ENCODE assay signal across 26 cellular contexts in genomic region chr12:47841910-47842309, GRCh38. TPM values are rescaled to one million over a fixed set of nuclear protein-coding genes. Genes with fewer than 3 reads are reported as not detected.
DNase-seq lines count a peak whose midpoint lies in the region; ATAC-seq and TF ChIP-seq lines count a peak whose summit lies in the region.
"Had no signal": no experiment of that assay in that cellular context is flagged by ENCODE, and none has a peak within 500 bp of the region (broad histone marks: within the 10 kb centered on the region; RNA-seq: fewer than 3 reads in every experiment).

No MANE protein-coding gene starts in this region.

- H2BK15ac ChIP-seq in IMR-90 (ENCODE audit: low read depth, low read length): no peak overlapping the region

- CTCF ChIA-PET in IMR-90 (lab: Yijun Ruan, JAX): interaction anchor here (0.6 to 1.2 kb wide), 3 partner anchors 8 to 107 kb away, joined by 3 to 5 read pairs (median 3); no protein-coding TSS in a partner anchor

- POLR2A ChIA-PET in IMR-90 (lab: Charles Lee; ENCODE audit: unreplicated experiment): interaction anchor here (0.6 kb wide), 1 partner anchor 91 kb away, joined by 3 read pairs; no protein-coding TSS in a partner anchor

- in situ Hi-C loops in IMR-90 (cut with MboI; ENCODE audit: low sequenced_read_pairs): no loop called here

- peak overlapping the region; percentile 11 for H3K4me3 Mint-ChIP-seq in nephron progenitor cell
- H3K4me3 Mint-ChIP-seq: activated T-cell treated with anti-CD3 and anti-CD28 coated beads, Interleukin-2, amount 50 U/mL, for 4 hours; naive B cell; T-helper 17 cell had no signal

- no peak overlapping the region; the same call in 1 of the 2 replicates for H3K4me2 ChIP-seq in IMR-90 (ENCODE audit: low read depth, low read length)
- H3K4me2 ChIP-seq: BLaER1 treated with 17β-estradiol and CSF1 and Interleukin-3, amounts not matched to agents 10 nM and 100 nM; SK-N-SH had no signal

- no peak overlapping the region for H4K5ac ChIP-seq in IMR-90 (ENCODE audit: low read depth, low read length)

- H4K8ac ChIP-seq in IMR-90 (ENCODE audit: low read depth in 2 of 2, low read length in 2 of 2): peak overlapping the region; percentile 49 to 75; a peak in 3 of 4 replicates

- no peak overlapping the region for H2BK5ac ChIP-seq in IMR-90 (ENCODE audit: low read depth, low read length, poor library complexity, severe bottlenecking)

- H2AK5ac ChIP-seq in IMR-90 (ENCODE audit: low read depth, low read length): peak overlapping the region; percentile 88

- no CpG with 5 or more reads among the region's 4 CpGs for WGBS in IMR-90 (ENCODE audit: extremely low coverage in 2 of 2, insufficient read length in 1 of 2), 2 experiments

- H3K27me3 Mint-ChIP-seq in nephron progenitor cell (ENCODE audit: low read depth, poor library complexity): peaks cover 42% of the 10 kb centered on the region
- H3K27me3 Mint-ChIP-seq: T-helper 17 cell had no signal

- H4K91ac ChIP-seq in IMR-90 (ENCODE audit: insufficient read depth, low read depth, low read length): peak overlapping the region; percentile 69; the same call in 1 of the 2 replicates

- peak overlapping the region; percentile 69; the same call in 1 of the 2 replicates for H3K27ac ChIP-seq in IMR-90 (ENCODE audit: insufficient read depth, low read length)
- H3K27ac ChIP-seq: BLaER1 treated with 17β-estradiol and CSF1 and Interleukin-3, amounts not matched to agents 10 nM and 100 nM; pancreas; upper lobe of left lung had no signal

- no peaks in the 10 kb centered on the region for H3K9me3 ChIP-seq in IMR-90 (ENCODE audit: control insufficient read depth, insufficient read depth, low read length)
- H3K9me3 ChIP-seq: BLaER1 treated with 17β-estradiol and CSF1 and Interleukin-3, amounts not matched to agents 10 nM and 100 nM; pancreas; SK-N-SH; upper lobe of left lung had no signal

- intact Hi-C loops in IMR-90 (cut with micrococcal nuclease): no loop called here

- no peak for TF ChIP-seq RAD21 in IMR-90 (IDR thresholded peaks at IDR 0.05; ENCODE audit: low read length)

- H3K36me3 ChIP-seq in IMR-90 (ENCODE audit: control insufficient read depth, insufficient read depth, low read length): 0 out of 2 replicates have a peak, but pooled peaks cover 4% of the 10 kb centered on the region
- H3K36me3 ChIP-seq: pancreas had no signal

- no peaks in the 10 kb centered on the region for H3K9me3 Mint-ChIP-seq in nephron progenitor cell
- H3K9me3 Mint-ChIP-seq: activated T-cell treated with anti-CD3 and anti-CD28 coated beads, Interleukin-2, amount 50 U/mL, for 4 hours; naive B cell had no signal

- ATAC-seq in IMR-90 (ENCODE audit: low read depth) (peak; percentile 36), GM18520 (IDR thresholded peaks at IDR 0.05; ENCODE audit: unreplicated experiment) (no peak)
- ATAC-seq: activated T-cell treated with anti-CD3 and anti-CD28 coated beads, Interleukin-2, amount 50 U/mL, for 4 hours; left lobe of liver; pancreas; PC-3; T-helper 17 cell had no signal

- peak overlapping the region; percentile 88 for H3K14ac ChIP-seq in IMR-90 (replicated peaks; ENCODE audit: low read depth, low read length)

- H2BK120ac ChIP-seq in IMR-90 (ENCODE audit: low read depth, low read length): no peak overlapping the region

- peak overlapping the region; percentile 60; the same call in 1 of the 2 replicates for H3K23ac ChIP-seq in IMR-90 (ENCODE audit: low read depth, low read length)

- H3K18ac ChIP-seq in IMR-90 (ENCODE audit: low read depth, low read length): peak overlapping the region; percentile 65; the same call in 1 of the 2 replicates

- H3K4ac ChIP-seq in IMR-90 (ENCODE audit: low read depth, low read length): peak overlapping the region; percentile 66; the same call in 1 of the 2 replicates

- H3K56ac ChIP-seq in IMR-90 (ENCODE audit: extremely low read depth, insufficient read depth, low read length): no peak overlapping the region

- TF ChIP-seq CTCF in IMR-90 (conservative IDR thresholded peaks at IDR 0.05; ENCODE audit: low read depth, low read length) (no peak), fibroblast of villous mesenchyme (IDR thresholded peaks at IDR 0.05; ENCODE audit: insufficient read depth, low read depth, low read length) (no peak), nephron progenitor cell (IDR thresholded peaks at IDR 0.05) (no peak)

- H3K4me3 ChIP-seq in IMR-90 (ENCODE audit: insufficient read depth, low read depth, low read length) (no peak overlapping the region), fibroblast of villous mesenchyme (ENCODE audit: low read depth, low read length) (no peak overlapping the region)
- H3K4me3 ChIP-seq: BLaER1 treated with 17β-estradiol and CSF1 and Interleukin-3, amounts not matched to agents 10 nM and 100 nM; pancreas; upper lobe of left lung had no signal

- H2AK9ac ChIP-seq in IMR-90 (replicated peaks; ENCODE audit: low read depth, low read length, poor library complexity): no peak overlapping the region

- H2AFZ ChIP-seq in IMR-90 (replicated peaks; ENCODE audit: low read length, poor library complexity): peak overlapping the region; percentile 74

- H3K27ac Mint-ChIP-seq in nephron progenitor cell: peak overlapping the region; percentile 77
- H3K27ac Mint-ChIP-seq: T-helper 17 cell had no signal

- no TSS peak for BruUV-seq in IMR-90 (replicated peaks; lab: Mats Ljungman, UMichigan)

- H3K36me3 Mint-ChIP-seq in nephron progenitor cell (ENCODE audit: low read depth): no peaks in the 10 kb centered on the region
- H3K36me3 Mint-ChIP-seq: naive B cell had no signal

- no peak for TF ChIP-seq POLR2A in IMR-90 (IDR thresholded peaks at IDR 0.05; ENCODE audit: low read depth, low read length)

- no peak overlapping the region for H3K9ac ChIP-seq in IMR-90 (ENCODE audit: low read depth, low read length)
- H3K9ac ChIP-seq: BLaER1 treated with 17β-estradiol and CSF1 and Interleukin-3, amounts not matched to agents 10 nM and 100 nM; SK-N-SH had no signal

- H3K4me1 Mint-ChIP-seq in nephron progenitor cell: peaks cover 88% of the 10 kb centered on the region

- 0 out of 2 replicates have a peak, but pooled peaks cover 5% of the 10 kb centered on the region for H3K9me1 ChIP-seq in IMR-90 (ENCODE audit: insufficient read depth, low read length)

- no peaks in the 10 kb centered on the region; the same call in 1 of the 2 replicates for H4K20me1 ChIP-seq in IMR-90 (ENCODE audit: insufficient read depth, low read length)
- H4K20me1 ChIP-seq: BLaER1 treated with 17β-estradiol and CSF1 and Interleukin-3, amounts not matched to agents 10 nM and 100 nM had no signal

- no peaks in the 10 kb centered on the region for H3K27me3 ChIP-seq in IMR-90 (ENCODE audit: control insufficient read depth, insufficient read depth, low read length)
- H3K27me3 ChIP-seq: BLaER1 treated with 17β-estradiol and CSF1 and Interleukin-3, amounts not matched to agents 10 nM and 100 nM; pancreas; upper lobe of left lung had no signal

- H3K4me1 ChIP-seq in IMR-90 (ENCODE audit: control insufficient read depth, insufficient read depth, low read length): peaks cover 9% of the 10 kb centered on the region
- H3K4me1 ChIP-seq: pancreas had no signal

- DNase-seq in EH (ENCODE audit: low read depth) (peak; percentile 21), IMR-90 (peak; percentile 48), fibroblast of villous mesenchyme (ENCODE audit: low read depth) (peak; percentile 66), nephron progenitor cell (no peak), NCI-H2107 (lab: John Stamatoyannopoulos, UW) (no peak), NCI-H446 treated with DMSO at 0.1 percent for 48 hours (lab: John Stamatoyannopoulos, UW) (no peak)
- DNase-seq: activated CD4-positive, CD25-positive, alpha-beta regulatory T cell treated with anti-CD3 and anti-CD28 coated beads, Interleukin-2, amount 50 U/mL, for 72 hours; activated naive CD4-positive, alpha-beta T cell; activated T-cell treated with anti-CD3 and anti-CD28 coated beads, Interleukin-2, amount 50 U/mL, for 4 hours; anterior cingulate cortex; effector CD4-positive, alpha-beta T cell; erythroblast; hippocampal formation; naive B cell; NCI-H1694 treated with DMSO at 0.1 percent for 48 hours; NCI-H2171; NCI-H510A treated with DMSO at 0.1 percent for 48 hours; NK-92 treated with Interleukin-12 subunit alpha and Interleukin-12 subunit beta, amount 100 ng/mL, for 24 hours; pancreas; PC-3; SK-N-SH; T-helper 17 cell; upper lobe of left lung had no signal

- peak overlapping the region; percentile 29 for H2BK20ac ChIP-seq in IMR-90 (ENCODE audit: low read depth, low read length)

- H3K79me1 ChIP-seq in IMR-90 (ENCODE audit: low read depth in 1 of 2, low read length in 2 of 2): no peaks in the 10 kb centered on the region

- dilution Hi-C loops in IMR-90 (cut with HindIII; ENCODE audit: low sequenced_read_pairs, unreplicated experiment): loop anchor here (10.0 kb wide), 1 partner anchor 57 kb away; no protein-coding TSS in a partner anchor

TF ChIP-seq in IMR-90, 13 proteins besides CTCF, POLR2A, EP300 and RAD21:
- TF ChIP-seq MXI1 (IDR thresholded peaks at IDR 0.05; ENCODE audit: borderline replicate concordance, low read depth, low read length) (no peak), CEBPB (IDR thresholded peaks at IDR 0.05; ENCODE audit: low read depth, low read length) (peak; percentile 64)

RNA-seq across cellular contexts. Expression of gene HDAC7, which starts 22.2 kb away (rescaled TPM):
- total RNA-seq in IMR-90 (2012; rRNA removed): 10.4 and 10.6 TPM in 2 replicates
- 64.7 and 65.1 TPM in 2 replicates for polyA plus RNA-seq in IMR-90 (2012; rRNA removed)
- polyA plus RNA-seq in IMR-90 (2012; cell fraction: cytosol; rRNA removed): 51.5 and 60.5 TPM in 2 replicates
- 183 and 377 TPM in 2 replicates for polyA plus RNA-seq in IMR-90 (2012; cell fraction: nucleus; rRNA removed; ENCODE audit: low replicate concordance)
- total RNA-seq in fibroblast of villous mesenchyme: 39.9 and 47.9 TPM in 2 replicates

Comparison
In these comparisons a context has a peak if more than half of its experiments do, and no peak if none do; other contexts are left out.
1. DNase-seq: peak in EH (single experiment), IMR-90 (single experiment) and fibroblast of villous mesenchyme (single experiment); none in nephron progenitor cell (single experiment), NCI-H2107 (single experiment) and NCI-H446 treated with DMSO at 0.1 percent for 48 hours (single experiment).